29 cellular contexts compared by ENCODE assay signal in the genomic region with DNA sequence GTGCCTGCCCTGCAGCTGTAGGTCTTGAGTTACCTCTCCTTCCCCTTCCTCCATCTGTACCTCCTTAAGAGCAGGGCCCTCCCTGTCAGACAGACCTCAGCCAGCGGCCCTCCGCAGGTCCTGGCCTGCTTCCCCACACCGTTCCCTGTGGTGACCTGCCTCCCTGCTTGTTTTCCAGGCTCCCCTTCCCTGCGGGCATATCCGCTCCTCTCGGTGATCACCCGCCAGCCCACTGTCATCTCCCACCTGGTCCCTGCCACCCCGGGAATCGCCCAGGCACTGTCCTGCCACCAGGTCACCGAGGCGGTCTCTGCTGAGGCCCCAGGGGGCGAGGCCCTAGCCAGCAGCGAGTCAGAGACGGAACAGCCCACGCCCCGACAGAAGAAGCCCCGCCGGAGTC.
"Had no signal": no experiment of that assay in that cellular context is flagged by ENCODE, and none has a peak within 500 bp of the region (broad histone marks: within the 10 kb centered on the region; RNA-seq: fewer than 3 reads in every experiment).

No MANE protein-coding gene starts in this region.

- H3K79me2 ChIP-seq: parathyroid adenoma had no signal

- H3K36me3 Mint-ChIP-seq: activated CD4-positive, alpha-beta memory T cell treated with anti-CD3 and anti-CD28 coated beads for 36 hours; activated naive CD4-positive, alpha-beta T cell treated with anti-CD3 and anti-CD28 coated beads, Interleukin-2, amount 50 U/mL, for 24 hours; immature natural killer cell; naive B cell; stimulated activated effector memory CD8-positive, alpha-beta T cell treated with anti-CD3 and anti-CD28 coated beads, Interleukin-12 subunit alpha, Interleukin-12 subunit beta, amount 100 ng/mL, for 72 hours had no signal

- H3K27ac Mint-ChIP-seq: activated CD4-positive, alpha-beta memory T cell treated with anti-CD3 and anti-CD28 coated beads for 36 hours; activated naive CD4-positive, alpha-beta T cell treated with anti-CD3 and anti-CD28 coated beads, Interleukin-2, amount 50 U/mL, for 24 hours; activated naive CD8-positive, alpha-beta T cell treated with anti-CD3 and anti-CD28 coated beads, Interleukin-2, amount 50 U/mL, for 24 hours; activated T-cell treated with anti-CD3 and anti-CD28 coated beads, Interleukin-2, amount 50 U/mL, for 24 hours; activated T-helper 2 cell treated with anti-CD3 and anti-CD28 coated beads, Interferon-gamma antibody, Interleukin-2, Interleukin-4, amounts not matched to agents 10 μg/mL and 5 μg/mL and 100 μg/mL, durations not matched to agents 14 hours and 24 hours and 36 hours; immature natural killer cell; naive B cell; stimulated activated effector memory CD8-positive, alpha-beta T cell treated with anti-CD3 and anti-CD28 coated beads, Interleukin-12 subunit alpha, Interleukin-12 subunit beta, amount 100 ng/mL, for 72 hours; stimulated activated naive CD8-positive, alpha-beta T cell treated with anti-CD3 and anti-CD28 coated beads, Interleukin-15, amount 100 ng/mL, for 72 hours; T-helper 1 cell treated with Interleukin-12 subunit alpha and Interleukin-12 subunit beta and Interleukin-4 antibody, amounts not matched to agents 30 μg/mL and 1 μg/mL, for 36 hours had no signal

- H3K4me1 Mint-ChIP-seq: immature natural killer cell; naive B cell; stimulated activated effector memory CD8-positive, alpha-beta T cell treated with anti-CD3 and anti-CD28 coated beads, Interleukin-12 subunit alpha, Interleukin-12 subunit beta, amount 100 ng/mL, for 72 hours had no signal

- H3K27ac ChIP-seq: parathyroid adenoma, psoas muscle, sigmoid colon, upper lobe of left lung, VCaP had no signal

- ATAC-seq: activated naive CD8-positive, alpha-beta T cell treated with anti-CD3 and anti-CD28 coated beads, Interleukin-2, amount 50 U/mL, for 24 hours; left colon; psoas muscle; stimulated activated naive CD8-positive, alpha-beta T cell treated with anti-CD3 and anti-CD28 coated beads, Interleukin-15, amount 100 ng/mL, for 72 hours had no signal

- H3K9me3 ChIP-seq: psoas muscle, upper lobe of left lung had no signal

- H3K36me3 ChIP-seq: sigmoid colon, upper lobe of left lung had no signal

- DNase-seq: activated CD4-positive, alpha-beta memory T cell treated with anti-CD3 and anti-CD28 coated beads for 36 hours; activated CD8-positive, alpha-beta memory T cell treated with anti-CD3 and anti-CD28 coated beads, Interleukin-2, amount 50 U/mL, for 48 hours; activated naive CD8-positive, alpha-beta T cell treated with anti-CD3 and anti-CD28 coated beads, Interleukin-2, amount 50 U/mL, for 24 hours; activated T-cell treated with anti-CD3 and anti-CD28 coated beads, Interleukin-2, amount 50 U/mL, for 24 hours; amygdala; central memory CD4-positive, alpha-beta T cell; erythroblast; head of caudate nucleus; hypothalamus; immature natural killer cell; kidney; left colon; mammary epithelial cell; naive B cell; nucleus accumbens; psoas muscle; sigmoid colon; small intestine; stimulated activated CD4-positive, alpha-beta T cell treated with anti-CD3 and anti-CD28 coated beads, Interleukin-4, amount 100 ng/mL, for 24 hours; stimulated activated naive CD8-positive, alpha-beta T cell treated with anti-CD3 and anti-CD28 coated beads, Interleukin-15, amount 100 ng/mL, for 72 hours; substantia nigra; T-helper 9 cell had no signal

- H3K9me3 Mint-ChIP-seq: activated CD4-positive, alpha-beta memory T cell treated with anti-CD3 and anti-CD28 coated beads for 36 hours; activated naive CD4-positive, alpha-beta T cell treated with anti-CD3 and anti-CD28 coated beads, Interleukin-2, amount 50 U/mL, for 24 hours; activated naive CD8-positive, alpha-beta T cell treated with anti-CD3 and anti-CD28 coated beads, Interleukin-2, amount 50 U/mL, for 24 hours; activated T-cell treated with anti-CD3 and anti-CD28 coated beads, Interleukin-2, amount 50 U/mL, for 24 hours; stimulated activated effector memory CD8-positive, alpha-beta T cell treated with anti-CD3 and anti-CD28 coated beads, Interleukin-12 subunit alpha, Interleukin-12 subunit beta, amount 100 ng/mL, for 72 hours; stimulated activated naive CD8-positive, alpha-beta T cell treated with anti-CD3 and anti-CD28 coated beads, Interleukin-15, amount 100 ng/mL, for 72 hours; T-helper 1 cell treated with Interleukin-12 subunit alpha and Interleukin-12 subunit beta and Interleukin-4 antibody, amounts not matched to agents 30 μg/mL and 1 μg/mL, for 36 hours had no signal

- H3K4me3 ChIP-seq: psoas muscle, sigmoid colon, upper lobe of left lung had no signal

- H2AFZ ChIP-seq: parathyroid adenoma had no signal

- H3K27me3 ChIP-seq: sigmoid colon, upper lobe of left lung had no signal

- H3K4me3 Mint-ChIP-seq: activated CD4-positive, alpha-beta memory T cell treated with anti-CD3 and anti-CD28 coated beads for 36 hours; activated naive CD4-positive, alpha-beta T cell treated with anti-CD3 and anti-CD28 coated beads, Interleukin-2, amount 50 U/mL, for 24 hours; activated naive CD8-positive, alpha-beta T cell treated with anti-CD3 and anti-CD28 coated beads, Interleukin-2, amount 50 U/mL, for 24 hours; activated T-cell treated with anti-CD3 and anti-CD28 coated beads, Interleukin-2, amount 50 U/mL, for 24 hours; immature natural killer cell; naive B cell; stimulated activated effector memory CD8-positive, alpha-beta T cell treated with anti-CD3 and anti-CD28 coated beads, Interleukin-12 subunit alpha, Interleukin-12 subunit beta, amount 100 ng/mL, for 72 hours; stimulated activated naive CD8-positive, alpha-beta T cell treated with anti-CD3 and anti-CD28 coated beads, Interleukin-15, amount 100 ng/mL, for 72 hours; T-helper 1 cell treated with Interleukin-12 subunit alpha and Interleukin-12 subunit beta and Interleukin-4 antibody, amounts not matched to agents 30 μg/mL and 1 μg/mL, for 36 hours had no signal

- H3K4me1 ChIP-seq: parathyroid adenoma, psoas muscle, sigmoid colon, upper lobe of left lung had no signal

- H3K9ac ChIP-seq: parathyroid adenoma had no signal
